22 cellular contexts compared by ENCODE assay signal in genomic region chr5:52665544-52665943, GRCh38.
DNase-seq lines count a peak whose midpoint lies in the region; FAIRE-seq and TF ChIP-seq lines count a peak whose summit lies in the region.
"Had no signal": no experiment of that assay in that cellular context is flagged by ENCODE, and none has a peak within 500 bp of the region (broad histone marks: within the 10 kb centered on the region; RNA-seq: fewer than 3 reads in every experiment).

No MANE protein-coding gene starts in this region.

- no peak overlapping the region for H3K27ac Mint-ChIP-seq in neural progenitor cell
- H3K27ac Mint-ChIP-seq: activated CD8-positive, alpha-beta memory T cell treated with anti-CD3 and anti-CD28 coated beads, Interleukin-2, amount 10 ng/mL, durations not matched to agents 7 days and 5 days; dendritic cell treated with granulocyte-macrophage colony-stimulating factor and Interleukin-4, amounts not matched to agents 40 ng/mL and 50 ng/mL, for 4 days; T-helper 2 cell treated with Interferon-gamma antibody and Interleukin-4, amounts not matched to agents 5 μg/mL and 100 μg/mL, for 36 hours had no signal

- DNase-seq in AG20443 (ENCODE audit: low spot score) (peak; percentile 29), fibroblast of mammary gland (ENCODE audit: low read depth) (peak; percentile 83), neural progenitor cell (ENCODE audit: low spot score) (no peak), UCSD-AML1 (lab: John Stamatoyannopoulos, UW; ENCODE audit: unreplicated experiment) (no peak), urothelium cell line (ENCODE audit: low spot score) (no peak), GM10248 (ENCODE audit: extremely low spot score) (no peak), dedifferentiated amniotic fluid mesenchymal stem cell (ENCODE audit: extremely low spot score) (no peak)
- DNase-seq: activated CD8-positive, alpha-beta memory T cell treated with anti-CD3 and anti-CD28 coated beads, Interleukin-2, amount 10 ng/mL, durations not matched to agents 7 days and 5 days; activated gamma-delta T cell; aorta; hypothalamus; KBM-7; left cardiac atrium; naive thymus-derived CD4-positive, alpha-beta T cell; NCI-H1105 treated with DMSO at 0.1 percent for 48 hours; NCI-H2171 treated with DMSO at 0.1 percent for 48 hours; SHP77 treated with DMSO at 0.1 percent for 48 hours had no signal

- no peaks in the 10 kb centered on the region for H3K9me3 Mint-ChIP-seq in neural progenitor cell
- H3K9me3 Mint-ChIP-seq: dendritic cell treated with granulocyte-macrophage colony-stimulating factor and Interleukin-4, amounts not matched to agents 40 ng/mL and 50 ng/mL, for 4 days; naive thymus-derived CD4-positive, alpha-beta T cell; T-helper 2 cell treated with Interferon-gamma antibody and Interleukin-4, amounts not matched to agents 5 μg/mL and 100 μg/mL, for 36 hours had no signal

- no peaks in the 10 kb centered on the region for H4K20me1 ChIP-seq in OCI-LY3 (ENCODE audit: insufficient read depth, low read length)
- no peaks in the 10 kb centered on the region for H4K20me1 ChIP-seq in neural progenitor cell (ENCODE audit: low read depth)

- H3K9me3 ChIP-seq in OCI-LY3 (ENCODE audit: insufficient read depth, low read length) (no peaks in the 10 kb centered on the region), neural progenitor cell (ENCODE audit: low read depth) (no peaks in the 10 kb centered on the region)

- no peak overlapping the region for H3K27ac ChIP-seq in OCI-LY3 (ENCODE audit: low read length)
- no peak overlapping the region for H3K27ac ChIP-seq in neural progenitor cell
- H3K27ac ChIP-seq: HL-60 had no signal

- POLR2A ChIA-PET in GM10248 (lab: Yijun Ruan, JAX): no interaction called here

- no peaks in the 10 kb centered on the region for H3K4me1 Mint-ChIP-seq in neural progenitor cell

- H3K4me1 ChIP-seq in OCI-LY3 (ENCODE audit: low read length) (no peaks in the 10 kb centered on the region), neural progenitor cell (no peaks in the 10 kb centered on the region)

- H3K4me3 Mint-ChIP-seq in neural progenitor cell: no peak overlapping the region
- H3K4me3 Mint-ChIP-seq: activated CD8-positive, alpha-beta memory T cell treated with anti-CD3 and anti-CD28 coated beads, Interleukin-2, amount 10 ng/mL, durations not matched to agents 7 days and 5 days; dendritic cell treated with granulocyte-macrophage colony-stimulating factor and Interleukin-4, amounts not matched to agents 40 ng/mL and 50 ng/mL, for 4 days; naive thymus-derived CD4-positive, alpha-beta T cell; T-helper 2 cell treated with Interferon-gamma antibody and Interleukin-4, amounts not matched to agents 5 μg/mL and 100 μg/mL, for 36 hours had no signal

- peaks cover 3% of the 10 kb centered on the region for H3K27me3 Mint-ChIP-seq in neural progenitor cell (ENCODE audit: insufficient read depth, low read depth)

- H3K9ac ChIP-seq in OCI-LY3 (ENCODE audit: low read length): no peak overlapping the region
- H3K9ac ChIP-seq in neural progenitor cell: no peak overlapping the region

- H2AFZ ChIP-seq in OCI-LY3 (ENCODE audit: low read depth, low read length): peak overlapping the region; percentile 63; the same call in 1 of the 2 replicates
- peak overlapping the region; percentile 65 for H2AFZ ChIP-seq in neural progenitor cell (replicated peaks)

- CTCF ChIA-PET in GM10248 (lab: Yijun Ruan, JAX): interaction anchor here (1.3 kb wide), 1 partner anchor 29 kb away, joined by 3 read pairs; no protein-coding TSS in a partner anchor

- H3K79me2 ChIP-seq in OCI-LY3 (ENCODE audit: low read length) (no peaks in the 10 kb centered on the region), neural progenitor cell (ENCODE audit: low read depth) (no peaks in the 10 kb centered on the region)

- H3F3A ChIP-seq in neural progenitor cell (ENCODE audit: low read depth): no peaks in the 10 kb centered on the region

- H3K4me3 ChIP-seq in OCI-LY3 (ENCODE audit: low read length) (no peak overlapping the region), fibroblast of mammary gland (ENCODE audit: control insufficient read depth, low read depth, low read length) (no peak overlapping the region), neural progenitor cell (no peak overlapping the region)

- H3K36me3 ChIP-seq in OCI-LY3 (replicated peaks; ENCODE audit: low read depth, low read length) (no peaks in the 10 kb centered on the region), neural progenitor cell (no peaks in the 10 kb centered on the region)

- TF ChIP-seq CTCF in OCI-LY3 (IDR thresholded peaks at IDR 0.05; ENCODE audit: low read depth, low read length): no peak
- TF ChIP-seq CTCF in fibroblast of mammary gland (conservative IDR thresholded peaks at IDR 0.05; ENCODE audit: control insufficient read depth, insufficient read depth, low read depth, low read length): no peak
- TF ChIP-seq CTCF in neural progenitor cell (IDR thresholded peaks at IDR 0.05): no peak
- TF ChIP-seq CTCF in GM10248 (IDR thresholded peaks at IDR 0.05; ENCODE audit: control extremely low read depth, extremely low read depth, low read depth, missing control alignments): no peak

- no peaks in the 10 kb centered on the region for H3K36me3 Mint-ChIP-seq in neural progenitor cell
- H3K36me3 Mint-ChIP-seq: activated CD8-positive, alpha-beta memory T cell treated with anti-CD3 and anti-CD28 coated beads, Interleukin-2, amount 10 ng/mL, durations not matched to agents 7 days and 5 days; naive thymus-derived CD4-positive, alpha-beta T cell had no signal

- H3K4me2 ChIP-seq in OCI-LY3 (ENCODE audit: low read length) (no peak overlapping the region), neural progenitor cell (no peak overlapping the region)

- FAIRE-seq in urothelium cell line (lab: Jason Lieb, UNC): no peak
- FAIRE-seq: GM12892 had no signal

- H3K27me3 ChIP-seq in OCI-LY3 (ENCODE audit: low read depth, low read length): no peaks in the 10 kb centered on the region
- H3K27me3 ChIP-seq in neural progenitor cell: no peaks in the 10 kb centered on the region

Comparison
In these comparisons a context has a peak if more than half of its experiments do, and no peak if none do; other contexts are left out.
1. DNase-seq: peak in AG20443 (single experiment) and fibroblast of mammary gland (single experiment); none in neural progenitor cell (single experiment), UCSD-AML1 (single experiment), urothelium cell line (single experiment), GM10248 (single experiment) and dedifferentiated amniotic fluid mesenchymal stem cell (single experiment).